ENCODE assay signal across 17 cellular contexts in genomic region chr18:10456718-10457499, GRCh38. TPM values are rescaled to one million over a fixed set of nuclear protein-coding genes. Genes with fewer than 3 reads are reported as not detected.
A peak's percentile ranks its signal among the peaks of the same experiment; 100 is the strongest.
DNase-seq lines count a peak whose midpoint lies in the region; ATAC-seq and TF ChIP-seq lines count a peak whose summit lies in the region.
"Had no signal": no experiment of that assay in that cellular context is flagged by ENCODE, and none has a peak within 500 bp of the region (broad histone marks: within the 10 kb centered on the region; RNA-seq: fewer than 3 reads in every experiment).

No MANE protein-coding gene starts in this region.

- ATAC-seq in HG02763 (IDR thresholded peaks at IDR 0.05; ENCODE audit: unreplicated experiment) (no peak), GM18909 (IDR thresholded peaks at IDR 0.05; ENCODE audit: poor library complexity, unreplicated experiment) (no peak)
- ATAC-seq: stimulated activated naive CD8-positive, alpha-beta T cell treated with anti-CD3 and anti-CD28 coated beads, Interleukin-15, amount 100 ng/mL, for 72 hours; T-cell had no signal

- no peaks in the 10 kb centered on the region for H3K9me3 ChIP-seq in WERI-Rb-1 (ENCODE audit: severe bottlenecking)
- H3K9me3 ChIP-seq: BE2C had no signal

- peaks cover 28% of the 10 kb centered on the region for H3K4me1 Mint-ChIP-seq in glutamatergic neuron (ENCODE audit: low read depth, unreplicated experiment)

- H3K36me3 Mint-ChIP-seq in glutamatergic neuron (ENCODE audit: unreplicated experiment): no peaks in the 10 kb centered on the region
- H3K36me3 Mint-ChIP-seq: activated naive CD4-positive, alpha-beta T cell treated with anti-CD3 and anti-CD28 coated beads, Interleukin-2, amount 50 U/mL, for 24 hours; T-cell had no signal

- no peaks in the 10 kb centered on the region for H3K27me3 ChIP-seq in WERI-Rb-1 (ENCODE audit: insufficient read depth, low read depth, severe bottlenecking)

- H3K27ac Mint-ChIP-seq in glutamatergic neuron (ENCODE audit: unreplicated experiment): peak overlapping the region; percentile 95
- H3K27ac Mint-ChIP-seq: activated naive CD4-positive, alpha-beta T cell treated with anti-CD3 and anti-CD28 coated beads, Interleukin-2, amount 50 U/mL, for 24 hours; HFFc6; stimulated activated naive CD8-positive, alpha-beta T cell treated with anti-CD3 and anti-CD28 coated beads, Interleukin-15, amount 100 ng/mL, for 72 hours; T-cell had no signal

- DNase-seq in COLO829 (ENCODE audit: low spot score): peak; percentile 48
- no peak for DNase-seq in WERI-Rb-1
- DNase-seq in glutamatergic neuron: no peak
- no peak for DNase-seq in HPDE6-E6E7 (ENCODE audit: extremely low spot score)
- no peak for DNase-seq in DMS79 treated with DMSO at 0.1 percent for 48 hours (lab: John Stamatoyannopoulos, UW)
- DNase-seq: activated CD4-positive, alpha-beta T cell treated with anti-CD3 and anti-CD28 coated beads, Interleukin-2, amount 50 U/mL, for 4 hours; activated T-cell treated with anti-CD3 and anti-CD28 coated beads for 4 hours; BE2C; effector CD8-positive, alpha-beta T cell; HFFc6; NCI-H1436 treated with DMSO at 0.1 percent for 48 hours; stimulated activated naive CD8-positive, alpha-beta T cell treated with anti-CD3 and anti-CD28 coated beads, Interleukin-15, amount 100 ng/mL, for 72 hours; T-cell had no signal

- H3K27ac ChIP-seq in WERI-Rb-1 (peak overlapping the region; percentile 57), skin epidermis (peak overlapping the region in 19 of 21 experiments; percentile 87 to 100 (median 95))

- TF ChIP-seq CTCF in WERI-Rb-1 (IDR thresholded peaks at IDR 0.05; ENCODE audit: low read depth, low read length) (no peak), glutamatergic neuron (IDR thresholded peaks at IDR 0.05; ENCODE audit: partially characterized antibody, unreplicated experiment) (no peak)

- H3K4me3 Mint-ChIP-seq in glutamatergic neuron (ENCODE audit: unreplicated experiment): peak overlapping the region; percentile 97
- H3K4me3 Mint-ChIP-seq: activated naive CD4-positive, alpha-beta T cell treated with anti-CD3 and anti-CD28 coated beads, Interleukin-2, amount 50 U/mL, for 24 hours; HFFc6; stimulated activated naive CD8-positive, alpha-beta T cell treated with anti-CD3 and anti-CD28 coated beads, Interleukin-15, amount 100 ng/mL, for 72 hours had no signal

- peaks cover 7% of the 10 kb centered on the region for H3K27me3 Mint-ChIP-seq in glutamatergic neuron (ENCODE audit: unreplicated experiment)

- H3K36me3 ChIP-seq in WERI-Rb-1: no peaks in the 10 kb centered on the region
- H3K36me3 ChIP-seq: BE2C had no signal

- H3K9me3 Mint-ChIP-seq in glutamatergic neuron (ENCODE audit: unreplicated experiment): peaks cover 8% of the 10 kb centered on the region
- H3K9me3 Mint-ChIP-seq: activated naive CD4-positive, alpha-beta T cell treated with anti-CD3 and anti-CD28 coated beads, Interleukin-2, amount 50 U/mL, for 24 hours; HFFc6; T-cell had no signal

- H3K4me3 ChIP-seq in WERI-Rb-1 (ENCODE audit: low read depth, low read length): peak overlapping the region; percentile 77; the same call in 1 of the 2 replicates
- peak overlapping the region; percentile 51 to 72 (median 58) for H3K4me3 ChIP-seq in skin epidermis

RNA-seq across cellular contexts. Expression of gene APCDD1, which starts 2.5 kb away (rescaled TPM):
- total RNA-seq in glutamatergic neuron (ENCODE audit: unreplicated experiment): 171 TPM
